8 cellular contexts compared by ENCODE assay signal in genomic region chr21:34526236-34526617, GRCh38. TPM values are rescaled to one million over a fixed set of nuclear protein-coding genes. Genes with fewer than 3 reads are reported as not detected.
DNase-seq lines count a peak whose midpoint lies in the region; ATAC-seq and TF ChIP-seq lines count a peak whose summit lies in the region.

No MANE protein-coding gene starts in this region.

- peak overlapping the region; percentile 91 for H3K9ac ChIP-seq in skeletal muscle satellite cell (ENCODE audit: low read depth, low read length)

- H3K27ac Mint-ChIP-seq in WTC11 = peak overlapping the region; percentile 89

- H3K4me2 ChIP-seq in skeletal muscle satellite cell (ENCODE audit: low read length) = peak overlapping the region; percentile 87

- H3K4me3 ChIP-seq in GM08714 (ENCODE audit: low read length) (0 out of 2 replicates have a peak overlapping the region, but pooled peaks have one; percentile 37), fibroblast of villous mesenchyme (ENCODE audit: low read depth, low read length) (peak overlapping the region; percentile 64), skeletal muscle satellite cell (ENCODE audit: low read length) (peak overlapping the region; percentile 68)

- peaks cover 7% of the 10 kb centered on the region for H3K36me3 ChIP-seq in skeletal muscle satellite cell (ENCODE audit: insufficient read depth, low read length)

- POLR2A ChIA-PET in WTC11 (lab: Charles Lee) = interaction anchor here (0.6 to 0.8 kb wide), 3 partner anchors 9 to 1607 kb away, joined by 3 to 6 read pairs (median 3); no protein-coding TSS in a partner anchor

- peaks cover 6% of the 10 kb centered on the region for H3K27me3 Mint-ChIP-seq in WTC11 (ENCODE audit: low read depth)

- H3K4me1 Mint-ChIP-seq in WTC11 = peaks cover 74% of the 10 kb centered on the region

- peaks cover 5% of the 10 kb centered on the region for H3K36me3 Mint-ChIP-seq in WTC11

- CTCF ChIA-PET in WTC11 (lab: Charles Lee) = interaction anchor here (1.0 to 3.1 kb wide), 6 partner anchors 9 to 77 kb away, joined by 3 to 15 read pairs (median 13); no protein-coding TSS in a partner anchor

- DNase-seq in WTC11 (ENCODE audit: low spot score) (no peak), fibroblast of villous mesenchyme (ENCODE audit: low read depth) (peak; percentile 64), ureter (ENCODE audit: low spot score) (no peak), CD1c-positive myeloid dendritic cell (ENCODE audit: extremely low spot score) (no peak)

- no peaks in the 10 kb centered on the region for H3K27me3 ChIP-seq in skeletal muscle satellite cell (ENCODE audit: control insufficient read depth, insufficient read depth, low read length)

- H3K9me3 ChIP-seq in skeletal muscle satellite cell (replicated peaks; ENCODE audit: low read length) = no peaks in the 10 kb centered on the region

- TF ChIP-seq CTCF in WTC11 (IDR thresholded peaks at IDR 0.05) (no peak), fibroblast of villous mesenchyme (IDR thresholded peaks at IDR 0.05; ENCODE audit: insufficient read depth, low read depth, low read length) (no peak)

- H3K9me3 Mint-ChIP-seq in WTC11 = peaks cover 12% of the 10 kb centered on the region

- H3K4me3 Mint-ChIP-seq in WTC11 = peak overlapping the region; percentile 12; the same call in 1 of the 2 replicates

- peaks cover 36% of the 10 kb centered on the region for H3K4me1 ChIP-seq in skeletal muscle satellite cell (ENCODE audit: control insufficient read depth, insufficient read depth, low read length)

- no peak for ATAC-seq in WTC11
- no peak for ATAC-seq in GM21529 (IDR thresholded peaks at IDR 0.05; ENCODE audit: unreplicated experiment)
- ATAC-seq in GM21737 (IDR thresholded peaks at IDR 0.05; ENCODE audit: unreplicated experiment) = no peak

TF ChIP-seq in WTC11, 78 proteins besides CTCF, POLR2A, EP300 and RAD21:
- TF ChIP-seq ATF3 (CRISPR knock-in tag; conservative IDR thresholded peaks at IDR 0.05) (no peak), ZNF281 (CRISPR knock-in tag; IDR thresholded peaks at IDR 0.05) (no peak), ZNF317 (CRISPR knock-in tag; IDR thresholded peaks at IDR 0.05; ENCODE audit: borderline replicate concordance, low read depth) (no peak), E2F1 (CRISPR knock-in tag; IDR thresholded peaks at IDR 0.05) (no peak), MXD4 (CRISPR knock-in tag; IDR thresholded peaks at IDR 0.05; ENCODE audit: borderline replicate concordance) (no peak), SMAD3 (CRISPR knock-in tag; IDR thresholded peaks at IDR 0.05; ENCODE audit: borderline replicate concordance) (no peak), GTF2I (CRISPR knock-in tag; conservative IDR thresholded peaks at IDR 0.05) (no peak), ZNF416 (CRISPR knock-in tag; IDR thresholded peaks at IDR 0.05) (no peak), USF1 (CRISPR knock-in tag; IDR thresholded peaks at IDR 0.05) (no peak)
- TF ChIP-seq, protein P1, sequence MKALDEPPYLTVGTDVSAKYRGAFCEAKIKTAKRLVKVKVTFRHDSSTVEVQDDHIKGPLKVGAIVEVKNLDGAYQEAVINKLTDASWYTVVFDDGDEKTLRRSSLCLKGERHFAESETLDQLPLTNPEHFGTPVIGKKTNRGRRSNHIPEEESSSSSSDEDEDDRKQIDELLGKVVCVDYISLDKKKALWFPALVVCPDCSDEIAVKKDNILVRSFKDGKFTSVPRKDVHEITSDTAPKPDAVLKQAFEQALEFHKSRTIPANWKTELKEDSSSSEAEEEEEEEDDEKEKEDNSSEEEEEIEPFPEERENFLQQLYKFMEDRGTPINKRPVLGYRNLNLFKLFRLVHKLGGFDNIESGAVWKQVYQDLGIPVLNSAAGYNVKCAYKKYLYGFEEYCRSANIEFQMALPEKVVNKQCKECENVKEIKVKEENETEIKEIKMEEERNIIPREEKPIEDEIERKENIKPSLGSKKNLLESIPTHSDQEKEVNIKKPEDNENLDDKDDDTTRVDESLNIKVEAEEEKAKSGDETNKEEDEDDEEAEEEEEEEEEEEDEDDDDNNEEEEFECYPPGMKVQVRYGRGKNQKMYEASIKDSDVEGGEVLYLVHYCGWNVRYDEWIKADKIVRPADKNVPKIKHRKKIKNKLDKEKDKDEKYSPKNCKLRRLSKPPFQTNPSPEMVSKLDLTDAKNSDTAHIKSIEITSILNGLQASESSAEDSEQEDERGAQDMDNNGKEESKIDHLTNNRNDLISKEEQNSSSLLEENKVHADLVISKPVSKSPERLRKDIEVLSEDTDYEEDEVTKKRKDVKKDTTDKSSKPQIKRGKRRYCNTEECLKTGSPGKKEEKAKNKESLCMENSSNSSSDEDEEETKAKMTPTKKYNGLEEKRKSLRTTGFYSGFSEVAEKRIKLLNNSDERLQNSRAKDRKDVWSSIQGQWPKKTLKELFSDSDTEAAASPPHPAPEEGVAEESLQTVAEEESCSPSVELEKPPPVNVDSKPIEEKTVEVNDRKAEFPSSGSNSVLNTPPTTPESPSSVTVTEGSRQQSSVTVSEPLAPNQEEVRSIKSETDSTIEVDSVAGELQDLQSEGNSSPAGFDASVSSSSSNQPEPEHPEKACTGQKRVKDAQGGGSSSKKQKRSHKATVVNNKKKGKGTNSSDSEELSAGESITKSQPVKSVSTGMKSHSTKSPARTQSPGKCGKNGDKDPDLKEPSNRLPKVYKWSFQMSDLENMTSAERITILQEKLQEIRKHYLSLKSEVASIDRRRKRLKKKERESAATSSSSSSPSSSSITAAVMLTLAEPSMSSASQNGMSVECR (CRISPR knock-in tag; IDR thresholded peaks at IDR 0.05; ENCODE audit: borderline replicate concordance) = no peak
TF ChIP-seq in WTC11: peak in this region for 0.

RNA-seq across cellular contexts. Expression of gene KCNE1, which starts 14.2 kb away (rescaled TPM):
- total RNA-seq in WTC11 (2021) (0.16 to 0.37 TPM (median 0.37 TPM) in 3 replicates), fibroblast of villous mesenchyme (under 0.01 and 0.64 TPM in 2 replicates), ureter (2.3 TPM)
- total RNA-seq in skeletal muscle satellite cell (2012; rRNA removed) = 0.44 TPM in 1 of 2 replicates, not detected in the other
